ENCODE assay signal across 17 cellular contexts in the genomic region with DNA sequence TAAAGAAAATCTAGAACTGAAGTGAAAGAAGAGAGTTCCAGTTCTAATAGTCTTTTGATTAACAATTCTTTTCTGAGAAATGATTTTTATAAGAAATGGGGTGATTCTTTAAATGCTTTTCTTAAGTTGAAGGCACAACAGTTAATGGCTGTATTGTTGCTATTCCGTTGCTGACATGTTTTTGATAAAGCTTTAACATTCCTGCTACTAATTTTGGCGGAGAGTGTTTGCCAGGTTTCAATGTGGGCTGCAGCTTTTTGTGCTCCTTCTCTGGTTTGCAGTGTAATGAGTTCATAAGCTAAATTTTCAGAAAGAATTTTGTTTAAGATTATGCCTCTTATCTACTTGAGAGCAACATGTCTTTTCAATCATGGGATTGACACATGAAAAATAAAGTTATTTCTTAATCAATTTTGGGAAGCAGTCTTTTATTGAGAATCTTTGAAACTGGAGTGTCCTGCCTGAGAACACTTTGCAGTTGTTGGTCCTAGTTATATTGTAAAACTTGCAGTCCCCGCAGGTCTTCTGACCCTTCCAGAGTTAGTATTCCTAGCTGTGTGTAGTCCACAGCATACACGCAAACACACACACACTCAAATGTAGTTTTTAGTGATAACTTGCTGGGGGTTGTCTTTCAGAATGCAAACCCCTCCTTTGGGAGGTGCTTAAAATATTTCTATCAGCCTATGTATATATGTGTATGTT. TPM values are rescaled to one million over a fixed set of nuclear protein-coding genes. Genes with fewer than 3 reads are reported as not detected.
"Had no signal": no experiment of that assay in that cellular context is flagged by ENCODE, and none has a peak within 500 bp of the region (broad histone marks: within the 10 kb centered on the region; RNA-seq: fewer than 3 reads in every experiment).

No MANE protein-coding gene starts in this region.

- H3K27me3 ChIP-seq: ascending aorta, colonic mucosa, gastrocnemius medialis, hepatocyte, stomach, thyroid gland, uterus had no signal

- H3K4me3 ChIP-seq: ascending aorta, colonic mucosa, gastrocnemius medialis, hepatocyte, skin epidermis, stomach, thyroid gland, uterus had no signal

- H3K4me1 ChIP-seq: ascending aorta, colonic mucosa, stomach, thyroid gland, uterus had no signal

- DNase-seq: activated CD4-positive, CD25-positive, alpha-beta regulatory T cell; activated gamma-delta T cell; colonic mucosa; effector CD4-positive, alpha-beta T cell; nephron progenitor cell; retina; stimulated activated CD4-positive, alpha-beta T cell treated with anti-CD3 and anti-CD28 coated beads, Interleukin-4, amount 100 ng/mL, for 4 hours; stomach; thyroid gland had no signal

- H3K4me3 Mint-ChIP-seq: memory B cell, nephron progenitor cell had no signal

- H3K27ac Mint-ChIP-seq: memory B cell had no signal

- H3K27me3 Mint-ChIP-seq: memory B cell had no signal

- H3K9me3 ChIP-seq: ascending aorta, colonic mucosa, gastrocnemius medialis, stomach, thyroid gland, uterus had no signal

- H3K9me3 Mint-ChIP-seq: memory B cell, nephron progenitor cell had no signal

- H3K36me3 ChIP-seq: uterus had no signal

- H3K27ac ChIP-seq: ascending aorta, colonic mucosa, hepatocyte, skin epidermis, stomach, thyroid gland, uterus had no signal

RNA-seq across cellular contexts. Expression of a gene that starts 56.7 kb away (rescaled TPM):
- total RNA-seq: osteocyte; T-helper 2 cell treated with Interferon-gamma antibody and Interleukin-4, amounts not matched to agents 100 ng/mL and 5 ng/mL, for 36 hours had no signal
